21 cellular contexts compared by ENCODE assay signal in genomic region chr18:70169747-70170146, GRCh38. TPM values are rescaled to one million over a fixed set of nuclear protein-coding genes. Genes with fewer than 3 reads are reported as not detected.
A peak's percentile ranks its signal among the peaks of the same experiment; 100 is the strongest.
DNase-seq lines count a peak whose midpoint lies in the region; ATAC-seq, FAIRE-seq and TF ChIP-seq lines count a peak whose summit lies in the region.
"Had no signal": no experiment of that assay in that cellular context is flagged by ENCODE, and none has a peak within 500 bp of the region (broad histone marks: within the 10 kb centered on the region; RNA-seq: fewer than 3 reads in every experiment).

No MANE protein-coding gene starts in this region.

- CTCF ChIA-PET in A549 (lab: Yijun Ruan, JAX) = interaction anchor here (0.9 to 3.4 kb wide), 6 partner anchors 248 to 321 kb away, joined by 3 to 28 read pairs (median 5); no protein-coding TSS in a partner anchor

- TF ChIP-seq EP300 in A549 (IDR thresholded peaks at IDR 0.05) = no peak
- no peak for TF ChIP-seq EP300 in suprapubic skin (IDR thresholded peaks at IDR 0.05)

- H3K36me3 ChIP-seq in small intestine (ENCODE audit: control insufficient read depth in 2 of 2, insufficient read depth in 2 of 2, low read length in 2 of 2) (no peaks in the 10 kb centered on the region), suprapubic skin (peaks cover 6% of the 10 kb centered on the region)

- peak in 1 of 2 experiments; percentile 8 for DNase-seq in A549 (ENCODE audit: low read depth in 1 of 2, low spot score in 1 of 2)
- peak; percentile 26 for DNase-seq in glomerular visceral epithelial cell (ENCODE audit: extremely low spot score)
- peak; percentile 70 for DNase-seq in kidney tubule cell (ENCODE audit: low spot score)
- DNase-seq in small intestine = peak; percentile 25
- no peak for DNase-seq in activated CD4-positive, CD25-positive, alpha-beta regulatory T cell (lab: John Stamatoyannopoulos, UW)
- no peak for DNase-seq in suprapubic skin (ENCODE audit: low spot score in 2 of 2)
- DNase-seq: 8988T; Caco-2; CD8-positive, alpha-beta T cell; HCEC 1CT; MM.1S; NCI-H2029 treated with DMSO at 0.1 percent for 48 hours; NCI-H2227 treated with DMSO at 0.1 percent for 48 hours; NCI-H526 treated with DMSO at 0.1 percent for 48 hours; SHP77 treated with DMSO at 0.1 percent for 48 hours had no signal

- ATAC-seq in A549 (no peak), HG02870 (IDR thresholded peaks at IDR 0.05; ENCODE audit: unreplicated experiment) (no peak)
- ATAC-seq: CD8-positive, alpha-beta T cell; Panc1 had no signal

- H3K4me3 ChIP-seq in A549 (no peak overlapping the region), small intestine (ENCODE audit: low read depth in 1 of 2, low read length in 2 of 2) (peak overlapping the region in 1 of 2 donors; percentile 7), suprapubic skin (no peak overlapping the region)

- peak overlapping the region; percentile 38 to 78 for H3K27ac ChIP-seq in A549
- no peak overlapping the region for H3K27ac ChIP-seq in small intestine (ENCODE audit: low read depth in 1 of 2, low read length in 1 of 2)
- H3K27ac ChIP-seq in suprapubic skin = no peak overlapping the region
- H3K27ac ChIP-seq: C4-2B, KMS-11 had no signal

- POLR2A ChIA-PET in A549 (lab: Yijun Ruan, JAX) = no interaction called here

- 29% methylated on average over 4 of the region's 4 CpGs for WGBS in A549 (ENCODE audit: missing lambda C conversion rate)
- WGBS in small intestine, 3 donors = 40 to 75% (median 53%) methylated on average over 4 of the region's 4 CpGs
- 97% methylated on average over 4 of the region's 4 CpGs for WGBS in suprapubic skin

- H3K27me3 ChIP-seq in small intestine (ENCODE audit: control insufficient read depth in 2 of 2, insufficient read depth in 2 of 2, low read length in 2 of 2) (no peaks in the 10 kb centered on the region), suprapubic skin (no peaks in the 10 kb centered on the region)

- H3K9me3 ChIP-seq in A549 (no peaks in the 10 kb centered on the region), small intestine (ENCODE audit: control insufficient read depth, low read depth) (no peaks in the 10 kb centered on the region), suprapubic skin (no peaks in the 10 kb centered on the region)
- H3K9me3 ChIP-seq: Caco-2 had no signal

- FAIRE-seq in A549 (lab: Jason Lieb, UNC) (peak; percentile 59), small intestine (lab: Jason Lieb, UNC) (no peak)
- FAIRE-seq: G401.6, H1 had no signal

- TF ChIP-seq POLR2A in A549 (IDR thresholded peaks at IDR 0.05; ENCODE audit: low read length) = no peak
- no peak for TF ChIP-seq POLR2A in suprapubic skin (IDR thresholded peaks at IDR 0.05)

- peak overlapping the region; percentile 67 for H3K4me2 ChIP-seq in A549
- H3K4me2 ChIP-seq: KMS-11 had no signal

- TF ChIP-seq RAD21 in A549 (conservative IDR thresholded peaks at IDR 0.05 in 1 of 2, IDR thresholded peaks at IDR 0.05 in 1 of 2) = no peak

- H3K4me1 ChIP-seq in A549 = peaks cover 60% of the 10 kb centered on the region
- H3K4me1 ChIP-seq in small intestine (ENCODE audit: control insufficient read depth in 2 of 2, insufficient read depth in 1 of 2, low read depth in 1 of 2, low read length in 1 of 2) = no peaks in the 10 kb centered on the region
- H3K4me1 ChIP-seq in suprapubic skin = no peaks in the 10 kb centered on the region
- H3K4me1 ChIP-seq: Caco-2 had no signal

- TF ChIP-seq CTCF in A549 (IDR thresholded peaks at IDR 0.05) (no peak), suprapubic skin (IDR thresholded peaks at IDR 0.05) (no peak)

TF ChIP-seq in A549, 52 proteins besides CTCF, POLR2A, EP300 and RAD21:
- no peak for TF ChIP-seq MAZ (IDR thresholded peaks at IDR 0.05; ENCODE audit: borderline replicate concordance, low read depth, low read length)
- peak; percentile 78 for TF ChIP-seq MAFK (IDR thresholded peaks at IDR 0.05; ENCODE audit: partially characterized antibody)

RNA-seq across cellular contexts. Expression of gene RTTN, which starts 35.7 kb away (rescaled TPM):
- polyA plus RNA-seq in A549 (2011; rRNA removed) (24.6 and 25.3 TPM in 2 replicates), A549 (2017; fragmentation: RNase III; extraction: RNeasy Plus Mini Kit Qiagen cat#74134 plus additional on column Dnase treatment) (8.4 to 9.9 TPM (median 9.5 TPM) in 3 replicates), small intestine (1 to 10 TPM in 2 of 3 donors, under 1 TPM in 1; 0.89 to 3.7 (median 1.1) TPM)
- polyA plus RNA-seq in A549 (2012; cell fraction: cytosol; rRNA removed) = 6.2 and 7.3 TPM in 2 replicates
- 10.2 and 16.1 TPM in 2 replicates for polyA plus RNA-seq in A549 (2012; cell fraction: nucleus; rRNA removed)
- polyA minus RNA-seq in A549 (2011; rRNA and poly(A)+ RNA removed) = 58.9 and 61.8 TPM in 2 replicates
- 10 to 100 TPM in 2 of 4 donors, 1 to 10 TPM in 2; 8.4 to 26.1 (median 12.5) TPM for total RNA-seq in suprapubic skin

Comparison
In these comparisons a context has a peak if more than half of its experiments do, and no peak if none do; other contexts are left out.
1. DNase-seq: peak in glomerular visceral epithelial cell (single experiment), kidney tubule cell (single experiment) and small intestine (single experiment); none in activated CD4-positive, CD25-positive, alpha-beta regulatory T cell (0 of 4) and suprapubic skin (0 of 2).
2. H3K27ac ChIP-seq: peak in A549 (2 of 2); none in small intestine (0 of 2) and suprapubic skin (single experiment).